ENCODE assay signal across 23 cellular contexts in the genomic region with DNA sequence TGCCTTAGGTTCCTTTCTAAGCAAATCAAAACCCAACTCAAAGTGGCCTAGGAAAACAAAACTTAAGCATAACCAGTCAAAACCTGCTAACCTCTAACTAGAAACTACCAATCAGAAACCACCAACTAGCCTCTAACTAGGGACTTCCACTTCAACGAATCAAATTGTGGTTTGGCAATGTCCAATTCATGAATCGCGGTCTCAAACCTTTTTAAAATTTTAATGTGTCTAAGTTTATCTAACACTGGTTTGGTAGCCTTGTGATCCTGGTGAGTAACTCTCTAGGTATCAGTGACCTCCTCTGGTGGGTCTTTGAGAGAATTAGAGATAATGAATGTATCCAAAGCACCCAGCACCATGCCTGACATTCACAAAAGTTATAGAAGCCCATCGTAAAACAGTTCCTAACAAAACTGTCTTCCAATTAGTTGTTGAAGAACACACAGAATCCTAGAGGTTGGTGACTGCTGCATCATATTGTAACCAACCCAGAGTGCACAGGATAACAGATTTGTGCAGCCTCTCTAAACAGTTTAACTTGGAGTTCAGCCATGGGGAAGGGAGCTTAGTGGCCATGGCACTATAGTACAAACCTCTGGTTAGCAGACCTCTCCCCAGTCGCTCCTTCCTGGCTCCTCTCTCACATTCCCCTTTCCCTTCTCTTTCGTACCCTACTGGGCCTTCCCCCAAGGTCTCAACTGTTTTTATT. TPM values are rescaled to one million over a fixed set of nuclear protein-coding genes. Genes with fewer than 3 reads are reported as not detected.
DNase-seq lines count a peak whose midpoint lies in the region; ATAC-seq and TF ChIP-seq lines count a peak whose summit lies in the region.
"Had no signal": no experiment of that assay in that cellular context is flagged by ENCODE, and none has a peak within 500 bp of the region (broad histone marks: within the 10 kb centered on the region; RNA-seq: fewer than 3 reads in every experiment).

No MANE protein-coding gene starts in this region.

- H3K4me3 ChIP-seq in GM23248 (no peak overlapping the region), PC-3 (ENCODE audit: low read length) (no peak overlapping the region), fibroblast of mammary gland (ENCODE audit: control insufficient read depth, low read depth, low read length) (no peak overlapping the region), osteoblast (ENCODE audit: insufficient read depth, low read length) (no peak overlapping the region)
- H3K4me3 ChIP-seq: body of pancreas, dorsolateral prefrontal cortex, esophagus muscularis mucosa, left lung, sigmoid colon, thoracic aorta had no signal

- TF ChIP-seq CTCF in PC-3 (conservative IDR thresholded peaks at IDR 0.05; ENCODE audit: low read depth, low read length) (no peak), fibroblast of mammary gland (conservative IDR thresholded peaks at IDR 0.05; ENCODE audit: control insufficient read depth, insufficient read depth, low read depth, low read length) (no peak), osteoblast (IDR thresholded peaks at IDR 0.05; ENCODE audit: extremely low read depth, low read depth, low read length) (no peak)

- in situ Hi-C loops in GM23248 (cut with MboI), result no loop called here

- H3K4me2 ChIP-seq in GM23248 (ENCODE audit: unreplicated experiment), result peak overlapping the region; percentile 53
- no peak overlapping the region for H3K4me2 ChIP-seq in PC-3 (ENCODE audit: low read length)
- H3K4me2 ChIP-seq in osteoblast (ENCODE audit: insufficient read depth, low read length), result no peak overlapping the region

- H4K20me1 ChIP-seq in GM23248 (ENCODE audit: insufficient read depth), result no peaks in the 10 kb centered on the region
- no peaks in the 10 kb centered on the region for H4K20me1 ChIP-seq in PC-3 (ENCODE audit: low read length)
- H4K20me1 ChIP-seq in osteoblast (ENCODE audit: insufficient read depth, low read length), result no peaks in the 10 kb centered on the region

- H3K9ac ChIP-seq in GM23248 (no peak overlapping the region), PC-3 (ENCODE audit: low read length) (no peak overlapping the region)

- CTCF ChIA-PET in PC-3 (lab: Charles Lee), result no interaction called here

- no peak for TF ChIP-seq POLR2A in GM18505 (IDR thresholded peaks at IDR 0.05; ENCODE audit: borderline replicate concordance, extremely low read depth, insufficient read depth, insufficient read length)

- WGBS in GM23248 (ENCODE audit: low coverage in 1 of 2, low lambda C conversion rate in 2 of 2, missing lambda C conversion rate in 2 of 2), 2 experiments, result 87 to 90% methylated on average over 6 of the region's 6 CpGs

- no peak for ATAC-seq in PC-3
- no peak for ATAC-seq in HG02588 (IDR thresholded peaks at IDR 0.05; ENCODE audit: unreplicated experiment)
- no peak for ATAC-seq in GM18505 (IDR thresholded peaks at IDR 0.05; ENCODE audit: unreplicated experiment)
- ATAC-seq: body of pancreas, left lung had no signal

- H3K4me1 ChIP-seq in GM23248 (ENCODE audit: insufficient read depth) (peaks cover 32% of the 10 kb centered on the region), PC-3 (ENCODE audit: insufficient read depth, low read length) (peaks cover 47% of the 10 kb centered on the region), osteoblast (ENCODE audit: insufficient read depth, low read length) (peaks cover 18% of the 10 kb centered on the region)
- H3K4me1 ChIP-seq: body of pancreas, Caco-2, sigmoid colon had no signal

- intact Hi-C loops in PC-3 (cut with micrococcal nuclease), result no loop called here

- no peaks in the 10 kb centered on the region for H3K9me3 ChIP-seq in GM23248 (ENCODE audit: low read depth)
- no peaks in the 10 kb centered on the region for H3K9me3 ChIP-seq in PC-3 (ENCODE audit: low read length)
- H3K9me3 ChIP-seq in osteoblast (ENCODE audit: low read depth, low read length), result no peaks in the 10 kb centered on the region
- H3K9me3 ChIP-seq: body of pancreas, Caco-2, sigmoid colon, thoracic aorta had no signal

- DNase-seq in GM23248, result no peak
- DNase-seq in PC-3, result peak; percentile 39
- peak; percentile 37 for DNase-seq in fibroblast of mammary gland (ENCODE audit: low read depth)
- DNase-seq in osteoblast (ENCODE audit: insufficient read length, low spot score, missing footprints), result no peak
- DNase-seq in activated CD8-positive, alpha-beta memory T cell treated with anti-CD3 and anti-CD28 coated beads for 24 hours, result no peak
- no peak for DNase-seq in inferior parietal cortex (ENCODE audit: extremely low spot score)
- DNase-seq: activated B cell treated with CpG ODN at 0.5 μM for 24 hours; AML-193; body of pancreas; Caco-2; hippocampal formation; left lung; NCI-H2171; NCI-H82; occipital lobe; RPMI8226; sigmoid colon; stimulated activated CD4-positive, alpha-beta T cell treated with anti-CD3 and anti-CD28 coated beads, Interleukin-4, amount 100 ng/mL, for 1 hour had no signal

- POLR2A ChIA-PET in PC-3 (lab: Charles Lee; ENCODE audit: unreplicated experiment), result no interaction called here

- no peaks in the 10 kb centered on the region for H3K79me2 ChIP-seq in GM23248 (ENCODE audit: insufficient read depth)
- no peaks in the 10 kb centered on the region for H3K79me2 ChIP-seq in PC-3 (ENCODE audit: low read length)
- H3K79me2 ChIP-seq in osteoblast (ENCODE audit: insufficient read depth, low read length), result no peaks in the 10 kb centered on the region

- no peaks in the 10 kb centered on the region for H3K9me2 ChIP-seq in GM23248 (ENCODE audit: insufficient read depth)
- H3K9me2 ChIP-seq in PC-3 (replicated peaks; ENCODE audit: low read length), result no peaks in the 10 kb centered on the region

- no peaks in the 10 kb centered on the region for H3K36me3 ChIP-seq in GM23248 (ENCODE audit: low read depth)
- H3K36me3 ChIP-seq in PC-3 (ENCODE audit: low read depth, low read length), result no peaks in the 10 kb centered on the region
- H3K36me3 ChIP-seq in osteoblast (ENCODE audit: insufficient read depth, low read length), result no peaks in the 10 kb centered on the region
- H3K36me3 ChIP-seq: left lung, sigmoid colon, thoracic aorta had no signal

- H3K27me3 ChIP-seq in GM23248 (replicated peaks; ENCODE audit: insufficient read depth) (no peaks in the 10 kb centered on the region), PC-3 (ENCODE audit: low read length) (no peaks in the 10 kb centered on the region), osteoblast (ENCODE audit: insufficient read depth, low read length) (no peaks in the 10 kb centered on the region)
- H3K27me3 ChIP-seq: body of pancreas, dorsolateral prefrontal cortex, esophagus muscularis mucosa, left lung, sigmoid colon had no signal

- H2AFZ ChIP-seq in GM23248, result no peak overlapping the region
- no peak overlapping the region for H2AFZ ChIP-seq in PC-3 (ENCODE audit: low read length)
- H2AFZ ChIP-seq in osteoblast (ENCODE audit: low read length), result peak overlapping the region; percentile 4

- no peak overlapping the region for H3K27ac ChIP-seq in GM23248
- no peak overlapping the region for H3K27ac ChIP-seq in PC-3 (ENCODE audit: low read length)
- peak overlapping the region; percentile 14 for H3K27ac ChIP-seq in osteoblast (ENCODE audit: low read depth, low read length)
- H3K27ac ChIP-seq: body of pancreas, esophagus muscularis mucosa, left lung, sigmoid colon, thoracic aorta had no signal

- H3F3A ChIP-seq in GM23248 (ENCODE audit: insufficient read depth), result peaks cover 34% of the 10 kb centered on the region
- H3F3A ChIP-seq in PC-3 (ENCODE audit: low read length, unreplicated experiment), result no peaks in the 10 kb centered on the region

- no TSS peak for BruUV-seq in PC-3 (replicated peaks; lab: Mats Ljungman, UMichigan)

RNA-seq across cellular contexts. Expression of gene B3GNT2, which starts 45.2 kb away (rescaled TPM):
- total RNA-seq in GM23248 (2014; rRNA removed; shearing (Covaris generic)), result 13.4 and 14.2 TPM in 2 replicates
- polyA plus RNA-seq in GM23248 (2016; fragmentation: Nextera tagmentation; extraction: Ambion mirVana), result 11.0 and 11.7 TPM in 2 replicates
- 14.5 and 18.0 TPM in 2 replicates for total RNA-seq in PC-3 (2014; rRNA removed)
- 19.2 and 21.7 TPM in 2 replicates for total RNA-seq in osteoblast

Comparison
In these comparisons a context has a peak if more than half of its experiments do, and no peak if none do; other contexts are left out.
1. DNase-seq: peak in PC-3 (single experiment) and fibroblast of mammary gland (single experiment); none in GM23248 (single experiment), osteoblast (single experiment), activated CD8-positive, alpha-beta memory T cell treated with anti-CD3 and anti-CD28 coated beads for 24 hours (single experiment) and inferior parietal cortex (single experiment).